Comparison of ENCODE assay signal across 9 cellular contexts in the genomic region with DNA sequence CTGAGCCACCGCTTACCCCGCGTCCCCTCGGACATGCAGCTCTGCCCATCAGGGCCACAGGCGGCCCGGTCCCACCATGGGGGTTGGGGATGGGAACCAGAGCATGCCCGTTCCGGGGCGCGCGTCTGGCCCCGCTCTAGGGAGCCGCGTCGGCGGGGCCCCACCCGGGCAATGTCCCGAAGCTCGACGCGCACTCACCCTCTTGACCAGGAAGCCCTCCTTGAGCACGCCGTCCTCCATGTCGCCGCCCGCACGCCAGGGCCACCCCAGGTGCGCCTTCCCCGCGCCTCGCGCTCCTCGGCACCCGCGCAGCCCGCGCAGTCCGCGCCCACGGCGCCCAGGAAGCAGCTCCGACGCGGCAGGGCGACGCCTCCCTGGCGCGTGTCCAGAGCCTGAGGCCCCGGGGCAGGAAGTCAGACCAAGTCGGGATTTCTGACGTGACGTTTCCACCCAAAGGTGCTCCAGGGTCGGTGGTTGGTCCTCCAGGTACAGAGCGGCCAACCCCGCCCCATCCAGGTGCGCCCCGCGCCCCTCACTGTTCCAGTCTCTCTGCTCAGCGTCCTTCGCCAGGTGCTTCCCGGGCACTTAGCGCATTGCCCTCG. TPM values are rescaled to one million over a fixed set of nuclear protein-coding genes. Genes with fewer than 3 reads are reported as not detected.
DNase-seq lines count a peak whose midpoint lies in the region; FAIRE-seq and TF ChIP-seq lines count a peak whose summit lies in the region.
"Had no signal": no experiment of that assay in that cellular context is flagged by ENCODE, and none has a peak within 500 bp of the region (broad histone marks: within the 10 kb centered on the region; RNA-seq: fewer than 3 reads in every experiment).

A gene with protein sequence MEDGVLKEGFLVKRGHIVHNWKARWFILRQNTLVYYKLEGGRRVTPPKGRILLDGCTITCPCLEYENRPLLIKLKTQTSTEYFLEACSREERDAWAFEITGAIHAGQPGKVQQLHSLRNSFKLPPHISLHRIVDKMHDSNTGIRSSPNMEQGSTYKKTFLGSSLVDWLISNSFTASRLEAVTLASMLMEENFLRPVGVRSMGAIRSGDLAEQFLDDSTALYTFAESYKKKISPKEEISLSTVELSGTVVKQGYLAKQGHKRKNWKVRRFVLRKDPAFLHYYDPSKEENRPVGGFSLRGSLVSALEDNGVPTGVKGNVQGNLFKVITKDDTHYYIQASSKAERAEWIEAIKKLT (minus strand): TSS at position 346 of the 602 bp plus-strand sequence. CDS start 106 bp downstream, at position 240.

- H3K4me3 ChIP-seq in kidney (ENCODE audit: low read length in 2 of 2): peak within 1 kb of the TSS; percentile 25 to 66

- intact Hi-C loops in kidney (cut with DNase I): no loop called here

- H3K9me3 ChIP-seq in kidney (ENCODE audit: control insufficient read depth in 1 of 2, low read length in 2 of 2): no peaks in the 10 kb centered on the region

- DNase-seq in DMS53 treated with DMSO at 0.1 percent for 48 hours (lab: John Stamatoyannopoulos, UW; ENCODE audit: unreplicated experiment): peak; percentile 25
- DNase-seq in RWPE1 (ENCODE audit: low spot score): peak; percentile 84
- DNase-seq in amniotic epithelial cell (ENCODE audit: low read depth): peak; percentile 32
- DNase-seq in kidney: peak; percentile 92
- DNase-seq in stimulated activated CD4-positive, alpha-beta T cell treated with anti-CD3 and anti-CD28 coated beads, TNF-alpha, amount 100 ng/mL, for 4 hours (ENCODE audit: low read depth in 3 of 3): peak; percentile 29 to 37 (median 34)
- no peak for DNase-seq in superior temporal gyrus (ENCODE audit: extremely low spot score)
- DNase-seq in AG08395 (ENCODE audit: low spot score): no peak
- DNase-seq in cortex of kidney (lab: John Stamatoyannopoulos, UW): no peak

- H3K36me3 ChIP-seq in kidney (ENCODE audit: control insufficient read depth in 1 of 2, insufficient read depth in 2 of 2, low read length in 2 of 2): no peaks in the 10 kb centered on the region

- no peaks in the 10 kb centered on the region for H3K4me1 ChIP-seq in kidney (ENCODE audit: control insufficient read depth in 1 of 2, insufficient read depth in 1 of 2, low read depth in 1 of 2, low read length in 2 of 2)

- POLR2A ChIA-PET in RWPE1 (lab: Yijun Ruan, JAX; ENCODE audit: low non-redundant PET): no interaction called here

- H3K27ac ChIP-seq in RWPE1 (peak within 1 kb of the TSS; percentile 91), kidney (ENCODE audit: low read depth in 2 of 2, low read length in 2 of 2) (no peak within 1 kb of the TSS)

- FAIRE-seq in kidney (lab: Jason Lieb, UNC): no peak

- CTCF ChIA-PET in RWPE1 (lab: Yijun Ruan, JAX): interaction anchor here (0.6 to 2.0 kb wide), 2 partner anchors 12 to 115 kb away, joined by 3 to 4 read pairs; no protein-coding TSS in a partner anchor

- TF ChIP-seq CTCF in RWPE1 (conservative IDR thresholded peaks at IDR 0.05; ENCODE audit: low read depth) (no peak), kidney (IDR thresholded peaks at IDR 0.05; ENCODE audit: borderline replicate concordance, extremely low read depth, insufficient read depth) (no peak)

- H3K9ac ChIP-seq in kidney (ENCODE audit: low read length in 2 of 2): peak within 1 kb of the TSS in 1 of 2 donors; percentile 46

RNA-seq across cellular contexts. Expression of the gene that starts here (rescaled TPM):
- total RNA-seq in kidney: 10.8 TPM
- polyA plus RNA-seq in kidney (ENCODE audit: insufficient read depth, low read depth, low replicate concordance): 11.4 TPM
- total RNA-seq: myocyte had no signal

Comparison
In these comparisons a context has a peak if more than half of its experiments do, and no peak if none do; other contexts are left out.
1. DNase-seq: peak in DMS53 treated with DMSO at 0.1 percent for 48 hours (single experiment), RWPE1 (single experiment), amniotic epithelial cell (single experiment), kidney (single experiment) and stimulated activated CD4-positive, alpha-beta T cell treated with anti-CD3 and anti-CD28 coated beads, TNF-alpha, amount 100 ng/mL, for 4 hours (3 of 3); none in superior temporal gyrus (single experiment), AG08395 (single experiment) and cortex of kidney (single experiment).